Comparison of ENCODE assay signal across 13 cellular contexts in genomic region chr13:48726711-48727110, GRCh38.
"Had no signal": no experiment of that assay in that cellular context is flagged by ENCODE, and none has a peak within 500 bp of the region (broad histone marks: within the 10 kb centered on the region; RNA-seq: fewer than 3 reads in every experiment).

No MANE protein-coding gene starts in this region.

- H3K27me3 ChIP-seq: right lobe of liver, SJSA1 had no signal

- FAIRE-seq: frontal cortex had no signal

- H3K4me3 ChIP-seq: lower lobe of right lung, right lobe of liver, SJSA1 had no signal

- DNase-seq: activated B cell treated with CpG ODN at 0.5 μM for 24 hours; activated CD4-positive, alpha-beta T cell treated with anti-CD3 and anti-CD28 coated beads, Interleukin-2, amount 10 ng/mL, durations not matched to agents 24 days and 14 days; activated naive CD4-positive, alpha-beta T cell treated with anti-CD3 and anti-CD28 coated beads, Interleukin-2, amount 10 ng/mL, durations not matched to agents 7 days and 5 days; amniotic stem cell; endodermal cell; erythroblast; lower lobe of right lung; naive thymus-derived CD8-positive, alpha-beta T cell; right lobe of liver; stimulated activated CD4-positive, alpha-beta T cell treated with anti-CD3 and anti-CD28 coated beads, Interleukin-2, amount 100 ng/mL, for 24 hours; stimulated activated naive CD4-positive, alpha-beta T cell treated with Interleukin-2 at 50 U/mL for 16 hours had no signal

- H3K9me3 ChIP-seq: lower lobe of right lung, right lobe of liver, SJSA1 had no signal

- ATAC-seq: lower lobe of right lung; naive thymus-derived CD8-positive, alpha-beta T cell; right lobe of liver had no signal

- H3K27ac ChIP-seq: lower lobe of right lung, right lobe of liver, SJSA1 had no signal

- H3K4me1 ChIP-seq: lower lobe of right lung, SJSA1 had no signal

- H3K36me3 ChIP-seq: lower lobe of right lung, right lobe of liver, SJSA1 had no signal
